16 cellular contexts compared by ENCODE assay signal in the genomic region with DNA sequence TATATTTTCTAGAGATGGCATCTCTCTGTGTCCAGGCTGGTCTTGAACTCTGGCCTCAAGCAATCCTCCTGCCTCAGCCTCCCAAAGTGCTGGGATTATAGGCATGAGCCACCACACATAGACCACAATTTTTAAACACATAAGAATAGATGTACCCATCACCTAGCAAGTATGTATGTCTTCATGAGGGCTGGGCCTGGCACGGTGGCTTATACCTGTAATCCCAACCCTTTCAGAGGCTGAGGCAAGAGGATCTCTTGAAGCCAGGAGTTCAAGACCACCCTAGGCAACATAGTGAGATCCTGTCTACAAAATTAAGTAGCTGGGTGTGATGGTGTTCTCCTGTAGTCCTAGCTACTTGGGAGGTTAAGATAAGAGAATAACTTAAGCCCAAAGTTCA. TPM values are rescaled to one million over a fixed set of nuclear protein-coding genes. Genes with fewer than 3 reads are reported as not detected.
A peak's percentile ranks its signal among the peaks of the same experiment; 100 is the strongest.
DNase-seq lines count a peak whose midpoint lies in the region; ATAC-seq and TF ChIP-seq lines count a peak whose summit lies in the region.
"Had no signal": no experiment of that assay in that cellular context is flagged by ENCODE, and none has a peak within 500 bp of the region (broad histone marks: within the 10 kb centered on the region; RNA-seq: fewer than 3 reads in every experiment).

No MANE protein-coding gene starts in this region.

- no peak overlapping the region for H3K4me3 Mint-ChIP-seq in chondrocyte (ENCODE audit: unreplicated experiment)
- H3K4me3 Mint-ChIP-seq in stimulated activated effector memory CD8-positive, alpha-beta T cell treated with anti-CD3 and anti-CD28 coated beads, Interleukin-12 subunit alpha, Interleukin-12 subunit beta, amount 100 ng/mL, for 72 hours = no peak overlapping the region
- H3K4me3 Mint-ChIP-seq: CD14-positive monocyte; CD4-positive, alpha-beta memory T cell had no signal

- H3K27me3 Mint-ChIP-seq in chondrocyte (ENCODE audit: low read depth) = no peaks in the 10 kb centered on the region
- H3K27me3 Mint-ChIP-seq: CD4-positive, alpha-beta memory T cell had no signal

- peaks cover 15% of the 10 kb centered on the region for H3K36me3 Mint-ChIP-seq in chondrocyte (ENCODE audit: low read depth)
- peaks cover 66% of the 10 kb centered on the region for H3K36me3 Mint-ChIP-seq in stimulated activated effector memory CD8-positive, alpha-beta T cell treated with anti-CD3 and anti-CD28 coated beads, Interleukin-12 subunit alpha, Interleukin-12 subunit beta, amount 100 ng/mL, for 72 hours

- TF ChIP-seq CTCF in DND-41 (IDR thresholded peaks at IDR 0.05; ENCODE audit: borderline replicate concordance, extremely low read depth, low read length, poor library complexity, severe bottlenecking) (no peak), chondrocyte (IDR thresholded peaks at IDR 0.05) (no peak)

- H3K27me3 ChIP-seq in DND-41 (ENCODE audit: insufficient read depth, low read length, poor library complexity) = no peaks in the 10 kb centered on the region
- H3K27me3 ChIP-seq: BLaER1 had no signal

- H3K9ac ChIP-seq in DND-41 (ENCODE audit: low read depth, low read length) = no peak overlapping the region
- H3K9ac ChIP-seq: BLaER1, GM23248 had no signal

- no peak overlapping the region for H3K4me2 ChIP-seq in DND-41 (ENCODE audit: insufficient read depth, low read length)
- H3K4me2 ChIP-seq: BLaER1 had no signal

- DNase-seq in activated CD8-positive, alpha-beta memory T cell treated with anti-CD3 and anti-CD28 coated beads for 24 hours = peak; percentile 46
- DNase-seq in activated CD8-positive, alpha-beta memory T cell treated with anti-CD3 and anti-CD28 coated beads, Interleukin-2, amount 50 U/mL, for 48 hours = no peak
- DNase-seq in DND-41 = no peak
- DNase-seq in chondrocyte (ENCODE audit: low spot score) = peak; percentile 38
- DNase-seq in stimulated activated effector memory CD8-positive, alpha-beta T cell treated with anti-CD3 and anti-CD28 coated beads, Interleukin-12 subunit alpha, Interleukin-12 subunit beta, amount 100 ng/mL, for 72 hours (ENCODE audit: low spot score in 2 of 2) = no peak
- DNase-seq in SIG-M5 (lab: John Stamatoyannopoulos, UW) = no peak
- no peak for DNase-seq in DMS 273 treated with DMSO at 0.1 percent for 48 hours (lab: John Stamatoyannopoulos, UW)
- DNase-seq: CD4-positive, alpha-beta memory T cell; DMS79 treated with DMSO at 0.1 percent for 48 hours; EL; GM23248; HCEC 1CT; IMR-90 had no signal

- no peak overlapping the region for H3K27ac ChIP-seq in DND-41 (ENCODE audit: low read length)
- H3K27ac ChIP-seq: 22Rv1, BLaER1, GM23248 had no signal

- no peak overlapping the region for H3K27ac Mint-ChIP-seq in chondrocyte (ENCODE audit: unreplicated experiment)
- peak overlapping the region; percentile 6 for H3K27ac Mint-ChIP-seq in stimulated activated effector memory CD8-positive, alpha-beta T cell treated with anti-CD3 and anti-CD28 coated beads, Interleukin-12 subunit alpha, Interleukin-12 subunit beta, amount 100 ng/mL, for 72 hours
- H3K27ac Mint-ChIP-seq: CD4-positive, alpha-beta memory T cell had no signal

- peaks cover 43% of the 10 kb centered on the region for H3K36me3 ChIP-seq in DND-41 (ENCODE audit: insufficient read depth, low read length)

- H3K79me2 ChIP-seq in DND-41 (ENCODE audit: insufficient read depth, low read length) = no peaks in the 10 kb centered on the region

- H3K9me3 Mint-ChIP-seq in chondrocyte (ENCODE audit: low read depth) = no peaks in the 10 kb centered on the region
- no peaks in the 10 kb centered on the region for H3K9me3 Mint-ChIP-seq in stimulated activated effector memory CD8-positive, alpha-beta T cell treated with anti-CD3 and anti-CD28 coated beads, Interleukin-12 subunit alpha, Interleukin-12 subunit beta, amount 100 ng/mL, for 72 hours
- H3K9me3 Mint-ChIP-seq: CD14-positive monocyte; CD4-positive, alpha-beta memory T cell had no signal

- H2AFZ ChIP-seq in DND-41 (ENCODE audit: low read depth, low read length) = no peak overlapping the region
- H2AFZ ChIP-seq: GM23248 had no signal

- no peaks in the 10 kb centered on the region for H4K20me1 ChIP-seq in DND-41 (ENCODE audit: insufficient read depth, low read length)

- 0 out of 3 replicates have a peak, but pooled peaks have one; percentile 18 for ATAC-seq in DND-41 (ENCODE audit: insufficient read depth, low read depth)
- ATAC-seq in stimulated activated effector memory CD8-positive, alpha-beta T cell treated with anti-CD3 and anti-CD28 coated beads, Interleukin-12 subunit alpha, Interleukin-12 subunit beta, amount 100 ng/mL, for 72 hours = no peak

- peaks cover 12% of the 10 kb centered on the region for H3K4me1 Mint-ChIP-seq in chondrocyte (ENCODE audit: low read depth)
- H3K4me1 Mint-ChIP-seq in stimulated activated effector memory CD8-positive, alpha-beta T cell treated with anti-CD3 and anti-CD28 coated beads, Interleukin-12 subunit alpha, Interleukin-12 subunit beta, amount 100 ng/mL, for 72 hours = no peaks in the 10 kb centered on the region
- H3K4me1 Mint-ChIP-seq: CD14-positive monocyte; CD4-positive, alpha-beta memory T cell had no signal

- no peaks in the 10 kb centered on the region for H3K4me1 ChIP-seq in DND-41 (ENCODE audit: insufficient read depth, low read length)

- H3K9me3 ChIP-seq in DND-41 (ENCODE audit: insufficient read depth, low read length, severe bottlenecking) = no peaks in the 10 kb centered on the region
- H3K9me3 ChIP-seq: BLaER1 had no signal

- no peak overlapping the region for H3K4me3 ChIP-seq in DND-41 (ENCODE audit: low read depth in 1 of 2, low read length in 2 of 2)
- H3K4me3 ChIP-seq: BLaER1, GM23248 had no signal

RNA-seq across cellular contexts. Expression of a gene that starts 13.8 kb away (rescaled TPM):
- 167 to 194 TPM (median 168 TPM) in 3 replicates for total RNA-seq in chondrocyte

RNA-seq across cellular contexts. Expression of a gene that starts 13.9 kb away (rescaled TPM):
- total RNA-seq in chondrocyte = 82.0 to 96.8 TPM (median 82.9 TPM) in 3 replicates

RNA-seq across cellular contexts. Expression of a gene that starts 23.3 kb away (rescaled TPM):
- total RNA-seq in chondrocyte = 21.2 to 23.5 TPM (median 23.4 TPM) in 3 replicates

Comparison
In these comparisons a context has a peak if more than half of its experiments do, and no peak if none do; other contexts are left out.
1. DNase-seq: peak in activated CD8-positive, alpha-beta memory T cell treated with anti-CD3 and anti-CD28 coated beads for 24 hours (single experiment) and chondrocyte (single experiment); none in activated CD8-positive, alpha-beta memory T cell treated with anti-CD3 and anti-CD28 coated beads, Interleukin-2, amount 50 U/mL, for 48 hours (single experiment), DND-41 (single experiment), stimulated activated effector memory CD8-positive, alpha-beta T cell treated with anti-CD3 and anti-CD28 coated beads, Interleukin-12 subunit alpha, Interleukin-12 subunit beta, amount 100 ng/mL, for 72 hours (0 of 2), SIG-M5 (single experiment) and DMS 273 treated with DMSO at 0.1 percent for 48 hours (single experiment).